ENCODE assay signal across 8 cellular contexts in the genomic region with DNA sequence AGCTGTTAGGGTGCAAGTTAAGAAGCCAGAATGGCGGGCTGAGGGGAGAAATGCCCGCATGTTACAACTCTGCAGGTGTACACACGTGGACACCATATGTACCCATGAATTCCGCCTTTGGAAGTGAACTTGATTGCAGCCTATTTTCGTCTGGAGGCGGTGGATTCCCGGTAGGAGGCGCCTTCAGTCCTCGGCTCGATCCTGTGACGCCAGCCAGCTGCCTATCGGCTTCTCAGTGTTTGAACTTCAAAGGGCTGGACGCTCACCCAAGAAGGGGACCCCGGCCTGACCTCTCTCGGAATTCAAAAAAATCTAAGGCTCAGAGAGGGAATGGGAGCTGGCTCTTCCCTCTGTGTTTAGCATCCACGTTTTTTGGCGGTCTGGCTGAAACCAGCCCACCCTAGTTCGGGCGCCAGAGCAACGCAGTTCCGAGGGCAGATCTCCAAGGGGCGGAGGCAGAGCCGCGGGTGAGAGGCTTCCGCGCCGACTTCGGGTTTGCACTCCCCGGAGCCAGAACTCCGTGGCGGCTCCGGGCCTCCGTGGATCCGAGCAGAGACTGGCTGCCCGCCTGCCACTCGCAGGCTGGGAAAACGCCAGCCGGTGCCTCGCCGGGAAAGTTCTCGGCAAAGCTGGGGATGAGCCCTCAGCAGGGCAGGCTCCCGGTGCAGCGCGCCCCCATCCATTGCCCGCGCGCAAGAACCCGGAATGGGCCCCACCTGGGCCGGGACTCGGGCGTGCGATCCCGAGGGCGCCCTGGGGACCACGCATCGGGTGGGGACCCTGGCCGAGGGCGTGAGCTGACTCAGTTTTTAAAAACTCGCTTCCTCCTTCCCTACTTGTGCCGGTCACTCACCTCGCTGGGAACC. TPM values are rescaled to one million over a fixed set of nuclear protein-coding genes. Genes with fewer than 3 reads are reported as not detected.
DNase-seq lines count a peak whose midpoint lies in the region; ATAC-seq and TF ChIP-seq lines count a peak whose summit lies in the region.

No MANE protein-coding gene starts in this region.

- H2AFZ ChIP-seq in PC-3 (ENCODE audit: low read length), result peak overlapping the region; percentile 79

- H4K20me1 ChIP-seq in PC-3 (ENCODE audit: low read length), result no peaks in the 10 kb centered on the region

- intact Hi-C loops in Caco-2 (cut with micrococcal nuclease; ENCODE audit: unreplicated experiment) (loop anchor here (1.0 to 2.0 kb wide), 6 partner anchors 13 to 120 kb away; no protein-coding TSS in a partner anchor), PC-3 (cut with micrococcal nuclease) (loop anchor here (1.0 to 2.0 kb wide), 4 partner anchors 24 to 120 kb away; no protein-coding TSS in a partner anchor)

- peak; percentile 52 for ATAC-seq in PC-3
- no peak for ATAC-seq in GM18517 (IDR thresholded peaks at IDR 0.05; ENCODE audit: unreplicated experiment)
- no peak for ATAC-seq in HG03520 (IDR thresholded peaks at IDR 0.05; ENCODE audit: unreplicated experiment)

- no peaks in the 10 kb centered on the region for H3K9me3 Mint-ChIP-seq in Caco-2 (ENCODE audit: unreplicated experiment)

- no peaks in the 10 kb centered on the region for H3F3A ChIP-seq in PC-3 (ENCODE audit: low read length, unreplicated experiment)

- H3K9ac ChIP-seq in HUES48 (ENCODE audit: low read depth, low read length) (no peak overlapping the region), PC-3 (ENCODE audit: low read length) (peak overlapping the region; percentile 79)

- H3K27ac ChIP-seq in HUES48 (ENCODE audit: low read depth, low read length), result no peak overlapping the region
- H3K27ac ChIP-seq in PC-3 (ENCODE audit: low read length), result peak overlapping the region; percentile 67

- CTCF ChIA-PET in Caco-2 (lab: Charles Lee) (interaction anchor here (1.3 to 4.2 kb wide), 6 partner anchors 21 to 153 kb away, joined by 3 to 24 read pairs (median 9); no protein-coding TSS in a partner anchor), PC-3 (lab: Charles Lee) (interaction anchor here (0.5 to 1.8 kb wide), 4 partner anchors 24 to 122 kb away, joined by 3 to 6 read pairs (median 4); no protein-coding TSS in a partner anchor)

- H3K9me2 ChIP-seq in PC-3 (replicated peaks; ENCODE audit: low read length), result no peaks in the 10 kb centered on the region

- H3K36me3 ChIP-seq in Caco-2 (ENCODE audit: control insufficient read depth, insufficient read depth, low read length), result no peaks in the 10 kb centered on the region
- no peaks in the 10 kb centered on the region for H3K36me3 ChIP-seq in HUES48 (ENCODE audit: control insufficient read depth, insufficient read depth, low read length)
- H3K36me3 ChIP-seq in PC-3 (ENCODE audit: low read depth, low read length), result no peaks in the 10 kb centered on the region

- peaks cover 9% of the 10 kb centered on the region for H3K36me3 Mint-ChIP-seq in Caco-2 (ENCODE audit: insufficient read depth, unreplicated experiment)

- H3K27me3 Mint-ChIP-seq in Caco-2 (ENCODE audit: insufficient read depth, unreplicated experiment), result no peaks in the 10 kb centered on the region

- H3K4me3 ChIP-seq in Caco-2 (ENCODE audit: low read depth, low read length) (peak overlapping the region; percentile 71), HUES48 (ENCODE audit: low read depth, low read length) (peak overlapping the region; percentile 75), PC-3 (ENCODE audit: low read length) (peak overlapping the region; percentile 76), cardiac fibroblast (replicated peaks in 1 of 2; ENCODE audit: low read depth in 2 of 2, low read length in 2 of 2) (peak overlapping the region; percentile 62 to 66), iPS-18c (ENCODE audit: insufficient read depth, low read depth, low read length) (peak overlapping the region; percentile 92)

- H3K4me1 Mint-ChIP-seq in Caco-2 (ENCODE audit: low read depth, unreplicated experiment), result peaks cover 15% of the 10 kb centered on the region

- peak overlapping the region; percentile 73 for H3K27ac Mint-ChIP-seq in Caco-2 (ENCODE audit: unreplicated experiment)

- BruUV-seq in Caco-2 (replicated peaks; lab: Mats Ljungman, UMichigan) (TSS peak; percentile 28), PC-3 (replicated peaks; lab: Mats Ljungman, UMichigan) (TSS peak; percentile 43)

- TF ChIP-seq CTCF in Caco-2 (IDR thresholded peaks at IDR 0.05; ENCODE audit: insufficient read depth in 1 of 2, low read depth in 1 of 2, low read length in 1 of 2, severe bottlenecking in 1 of 2, unreplicated experiment in 1 of 2) (peak; percentile 48 to 63), PC-3 (conservative IDR thresholded peaks at IDR 0.05; ENCODE audit: low read depth, low read length) (peak; percentile 80), cardiac fibroblast (IDR thresholded peaks at IDR 0.05; ENCODE audit: low read depth, low read length) (peak; percentile 74)

- H3K9me3 ChIP-seq in Caco-2 (no peaks in the 10 kb centered on the region), HUES48 (ENCODE audit: control insufficient read depth, insufficient read depth, low read length) (no peaks in the 10 kb centered on the region), PC-3 (ENCODE audit: low read length) (no peaks in the 10 kb centered on the region), iPS-18c (ENCODE audit: control insufficient read depth, insufficient read depth, low read length) (no peaks in the 10 kb centered on the region)

- peak; percentile 82 to 83 for DNase-seq in Caco-2
- DNase-seq in PC-3, result peak; percentile 89
- DNase-seq in cardiac fibroblast (ENCODE audit: low read depth in 2 of 2), result peak; percentile 89 to 93
- DNase-seq in renal cortical epithelial cell (ENCODE audit: low read depth), result peak; percentile 82

- peaks cover 38% of the 10 kb centered on the region for H3K79me2 ChIP-seq in PC-3 (ENCODE audit: low read length)

- H3K27me3 ChIP-seq in Caco-2 (replicated peaks; ENCODE audit: control insufficient read depth, insufficient read depth, low read length) (no peaks in the 10 kb centered on the region), HUES48 (ENCODE audit: control insufficient read depth, insufficient read depth, low read length) (peaks cover 29% of the 10 kb centered on the region), PC-3 (ENCODE audit: low read length) (no peaks in the 10 kb centered on the region)

- H3K4me2 ChIP-seq in PC-3 (ENCODE audit: low read length), result peak overlapping the region; percentile 88

- H3K4me1 ChIP-seq in Caco-2, result peaks cover 36% of the 10 kb centered on the region
- peaks cover 10% of the 10 kb centered on the region for H3K4me1 ChIP-seq in HUES48 (ENCODE audit: control insufficient read depth, insufficient read depth, low read length)
- peaks cover 21% of the 10 kb centered on the region for H3K4me1 ChIP-seq in PC-3 (ENCODE audit: insufficient read depth, low read length)

- POLR2A ChIA-PET in Caco-2 (lab: Charles Lee) (interaction anchor here (0.6 to 2.0 kb wide), 7 partner anchors 8 to 174 kb away, joined by 3 to 7 read pairs (median 4); no protein-coding TSS in a partner anchor), PC-3 (lab: Charles Lee; ENCODE audit: unreplicated experiment) (interaction anchor here (0.7 kb wide), 1 partner anchor 24 kb away, joined by 4 read pairs; no protein-coding TSS in a partner anchor)

- H3K4me3 Mint-ChIP-seq in Caco-2 (ENCODE audit: unreplicated experiment), result peak overlapping the region; percentile 87

RNA-seq across cellular contexts. Expression of a gene that starts 1.0 kb away (rescaled TPM):
- total RNA-seq in Caco-2 (2022) (24.7 and 25.0 TPM in 2 replicates), PC-3 (2014; rRNA removed) (12.6 and 20.8 TPM in 2 replicates), renal cortical epithelial cell (37.4 and 55.9 TPM in 2 replicates)
